In the genomic region with DNA sequence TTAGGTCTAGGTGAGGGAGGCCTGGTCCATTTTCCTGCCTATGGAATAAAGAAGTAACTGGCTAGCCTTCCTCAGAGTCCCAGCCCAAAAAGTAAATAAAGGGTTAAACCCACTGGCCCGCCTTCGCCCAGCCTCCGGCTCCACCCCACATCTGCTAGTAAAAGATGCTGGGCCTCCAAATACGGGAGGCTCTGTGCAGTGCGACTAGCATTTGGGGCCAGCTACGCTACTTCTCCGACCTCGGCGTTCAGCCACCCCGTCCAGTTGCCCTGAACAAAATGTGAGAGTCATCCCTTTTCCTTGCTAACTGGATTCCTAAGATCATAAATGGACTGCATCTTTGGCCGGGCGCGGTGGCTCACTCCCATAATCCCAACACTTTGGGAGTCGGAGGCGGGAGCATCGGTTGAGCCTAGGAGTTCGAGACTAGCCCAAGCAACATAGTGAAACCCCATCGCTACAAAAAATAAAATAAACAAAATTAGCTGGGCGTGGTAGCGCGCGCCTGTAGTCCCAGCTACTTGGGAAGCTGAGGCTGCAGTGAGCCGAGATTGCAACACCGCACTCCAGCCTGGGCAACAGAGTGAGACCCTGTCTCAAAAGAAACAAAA, we compare ENCODE assay signal across 9 cellular contexts. TPM values are rescaled to one million over a fixed set of nuclear protein-coding genes. Genes with fewer than 3 reads are reported as not detected.
DNase-seq lines count a peak whose midpoint lies in the region; ATAC-seq lines count a peak whose summit lies in the region.
"Had no signal": no experiment of that assay in that cellular context is flagged by ENCODE, and none has a peak within 500 bp of the region (broad histone marks: within the 10 kb centered on the region; RNA-seq: fewer than 3 reads in every experiment).

No MANE protein-coding gene starts in this region.

- H3K27ac Mint-ChIP-seq in activated T-cell treated with anti-CD3 and anti-CD28 coated beads, Interleukin-2, amount 50 U/mL, for 24 hours = no peak overlapping the region

- H3K4me1 Mint-ChIP-seq in activated T-cell treated with anti-CD3 and anti-CD28 coated beads, Interleukin-2, amount 50 U/mL, for 24 hours (ENCODE audit: low read depth) = peaks cover 20% of the 10 kb centered on the region

- no peaks in the 10 kb centered on the region for H3K36me3 Mint-ChIP-seq in activated T-cell treated with anti-CD3 and anti-CD28 coated beads, Interleukin-2, amount 50 U/mL, for 24 hours (ENCODE audit: low read depth)

- H3K36me3 ChIP-seq in esophagus (ENCODE audit: control insufficient read depth in 2 of 2, insufficient read depth in 2 of 2, low read length in 1 of 2) (no peaks in the 10 kb centered on the region), mucosa of rectum (ENCODE audit: control insufficient read depth in 2 of 2, insufficient read depth in 2 of 2, low read length in 2 of 2) (no peaks in the 10 kb centered on the region), stomach smooth muscle (ENCODE audit: control insufficient read depth in 2 of 2, insufficient read depth in 2 of 2, low read length in 2 of 2) (peaks cover 5 to 7% of the 10 kb centered on the region in 2 donors)
- H3K36me3 ChIP-seq: SJSA1 had no signal

- H3K9me3 ChIP-seq in esophagus (ENCODE audit: control insufficient read depth in 2 of 2, insufficient read depth in 1 of 2, low read depth in 1 of 2, low read length in 1 of 2) = no peaks in the 10 kb centered on the region
- H3K9me3 ChIP-seq in mucosa of rectum (ENCODE audit: control insufficient read depth in 2 of 2, low read length in 2 of 2) = no peaks in the 10 kb centered on the region
- H3K9me3 ChIP-seq in stomach smooth muscle (ENCODE audit: control insufficient read depth in 2 of 2, low read length in 2 of 2) = no peaks in the 10 kb centered on the region
- H3K9me3 ChIP-seq: SJSA1 had no signal

- H3K27ac ChIP-seq in esophagus (ENCODE audit: low read depth in 2 of 2, low read length in 1 of 2) (peak overlapping the region; percentile 67 to 86), mucosa of rectum (ENCODE audit: low read depth in 2 of 2, low read length in 2 of 2) (peak overlapping the region; percentile 23 to 77), stomach smooth muscle (ENCODE audit: low read length) (peak overlapping the region; percentile 96)
- H3K27ac ChIP-seq: SJSA1 had no signal

- H3K27me3 ChIP-seq in esophagus (ENCODE audit: control insufficient read depth in 1 of 2, insufficient read depth in 2 of 2, low read length in 2 of 2) (no peaks in the 10 kb centered on the region), mucosa of rectum (ENCODE audit: control insufficient read depth in 2 of 2, insufficient read depth in 2 of 2, low read length in 2 of 2) (peaks cover 40 to 52% of the 10 kb centered on the region in 2 donors), stomach smooth muscle (ENCODE audit: control insufficient read depth in 1 of 2, insufficient read depth in 2 of 2, low read length in 2 of 2) (peaks cover 0 to 2% of the 10 kb centered on the region in 2 donors)

- H3K9ac ChIP-seq in mucosa of rectum (ENCODE audit: low read depth in 1 of 2, low read length in 2 of 2) (peak overlapping the region in 1 of 2 donors; percentile 67), stomach smooth muscle (ENCODE audit: low read length in 2 of 2) (peak overlapping the region; percentile 90 to 96)

- DNase-seq in GDM1 (lab: John Stamatoyannopoulos, UW) = peak; percentile 8
- peak; percentile 44 to 77 for DNase-seq in NCI-H526 (lab: John Stamatoyannopoulos, UW)
- DNase-seq in activated T-cell treated with anti-CD3 and anti-CD28 coated beads, Interleukin-2, amount 50 U/mL, for 24 hours = peak; percentile 71

- ATAC-seq in GM19463 (IDR thresholded peaks at IDR 0.05; ENCODE audit: unreplicated experiment) (no peak), GM18517 (IDR thresholded peaks at IDR 0.05; ENCODE audit: unreplicated experiment) (no peak)

- H3K4me3 ChIP-seq in esophagus (ENCODE audit: low read depth in 1 of 2, low read length in 2 of 2) (no peak overlapping the region), mucosa of rectum (ENCODE audit: low read length in 2 of 2) (peak overlapping the region; percentile 50 to 60), stomach smooth muscle (ENCODE audit: low read length in 2 of 2) (peak overlapping the region; percentile 68 to 88)

- no peak overlapping the region for H3K4me3 Mint-ChIP-seq in activated T-cell treated with anti-CD3 and anti-CD28 coated beads, Interleukin-2, amount 50 U/mL, for 24 hours

- H3K4me1 ChIP-seq in esophagus (ENCODE audit: control insufficient read depth in 2 of 2, insufficient read depth in 2 of 2, low read length in 1 of 2) = peaks cover 2 to 9% of the 10 kb centered on the region in 2 donors
- H3K4me1 ChIP-seq in mucosa of rectum (ENCODE audit: control insufficient read depth in 2 of 2, insufficient read depth in 2 of 2, low read length in 2 of 2) = peaks cover 4 to 21% of the 10 kb centered on the region in 2 donors
- peaks cover 24% of the 10 kb centered on the region for H3K4me1 ChIP-seq in stomach smooth muscle (ENCODE audit: control insufficient read depth, insufficient read depth, low read length)

- H3K27me3 Mint-ChIP-seq in activated T-cell treated with anti-CD3 and anti-CD28 coated beads, Interleukin-2, amount 50 U/mL, for 24 hours = peaks cover 28% of the 10 kb centered on the region

- no peaks in the 10 kb centered on the region for H3K9me3 Mint-ChIP-seq in activated T-cell treated with anti-CD3 and anti-CD28 coated beads, Interleukin-2, amount 50 U/mL, for 24 hours

- WGBS in esophagus, 2 donors = 23 to 27% methylated on average over 24 of the region's 24 CpGs

RNA-seq across cellular contexts. Expression of a gene that starts 0.9 kb away (rescaled TPM):
- under 1 TPM; 0.39 to 0.72 TPM for polyA plus RNA-seq in esophagus

RNA-seq across cellular contexts. Expression of a gene that starts 34.1 kb away (rescaled TPM):
- polyA plus RNA-seq in esophagus = not detected

RNA-seq across cellular contexts. Expression of a gene that starts 45.5 kb away (rescaled TPM):
- not detected for polyA plus RNA-seq in esophagus

Comparison
In these comparisons a context has a peak if more than half of its experiments do, and no peak if none do; other contexts are left out.
1. DNase-seq: peak in every context shown above with its lines; median percentile 71 in activated T-cell treated with anti-CD3 and anti-CD28 coated beads, Interleukin-2, amount 50 U/mL, for 24 hours; 60 in NCI-H526; 8 in GDM1.
2. H3K4me3 ChIP-seq: peak in mucosa of rectum (2 of 2) and stomach smooth muscle (2 of 2); none in esophagus (0 of 2).
3. Peak in every context shown above with its lines, with median percentiles within 50 percentile points of each other: H3K27ac ChIP-seq.